Comparison of ENCODE assay signal across 8 cellular contexts in the genomic region with DNA sequence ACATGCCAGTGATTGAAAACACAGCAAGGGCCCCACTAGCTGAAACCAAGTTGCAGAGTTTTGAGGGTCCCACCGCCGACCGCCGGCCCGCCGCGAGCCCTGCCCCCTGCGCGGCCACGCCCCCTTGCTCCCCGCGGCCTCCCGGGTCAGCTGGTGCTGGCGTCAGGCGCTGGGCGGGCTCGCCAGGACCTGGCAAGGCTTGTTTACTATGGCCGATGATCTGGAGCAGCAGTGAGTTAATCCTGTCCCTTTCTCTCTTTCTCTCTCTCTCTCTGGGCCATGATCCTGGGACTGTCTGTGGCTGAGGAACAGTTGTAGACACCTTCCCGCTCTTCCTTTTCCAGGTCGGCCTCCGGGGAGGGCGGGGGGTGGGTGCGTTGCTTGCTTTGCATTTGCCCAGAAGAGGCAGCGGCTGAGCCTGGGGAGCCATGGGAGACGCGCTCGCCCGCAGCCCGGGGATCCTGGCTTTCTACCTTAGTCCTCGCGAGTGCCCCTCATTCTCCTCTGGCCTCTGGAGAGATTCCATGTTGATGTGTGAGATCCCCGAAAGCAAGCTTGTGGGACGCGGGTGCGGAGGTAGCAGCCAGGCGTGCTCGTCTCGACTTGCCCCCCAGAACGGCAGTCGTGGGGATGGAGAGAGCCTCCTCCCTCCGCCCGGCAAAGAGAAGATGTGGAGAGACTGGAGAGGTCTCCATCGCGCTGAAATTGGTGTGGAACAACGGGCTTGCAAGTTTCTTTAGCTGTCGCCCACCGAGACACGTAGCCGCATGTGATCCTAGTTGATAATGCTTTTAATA. TPM values are rescaled to one million over a fixed set of nuclear protein-coding genes. Genes with fewer than 3 reads are reported as not detected.
DNase-seq lines count a peak whose midpoint lies in the region; ATAC-seq and TF ChIP-seq lines count a peak whose summit lies in the region.

A gene with protein sequence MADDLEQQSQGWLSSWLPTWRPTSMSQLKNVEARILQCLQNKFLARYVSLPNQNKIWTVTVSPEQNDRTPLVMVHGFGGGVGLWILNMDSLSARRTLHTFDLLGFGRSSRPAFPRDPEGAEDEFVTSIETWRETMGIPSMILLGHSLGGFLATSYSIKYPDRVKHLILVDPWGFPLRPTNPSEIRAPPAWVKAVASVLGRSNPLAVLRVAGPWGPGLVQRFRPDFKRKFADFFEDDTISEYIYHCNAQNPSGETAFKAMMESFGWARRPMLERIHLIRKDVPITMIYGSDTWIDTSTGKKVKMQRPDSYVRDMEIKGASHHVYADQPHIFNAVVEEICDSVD (plus strand): TSS at position 202 of the 797 bp plus-strand sequence. CDS start 7 bp downstream, at position 209.

- H3K4me1 ChIP-seq in A673 (ENCODE audit: insufficient read depth, low read length, poor library complexity, severe bottlenecking) (peaks cover 6% of the 10 kb centered on the region), endodermal cell (ENCODE audit: control insufficient read depth, insufficient read depth, low read length) (peaks cover 30% of the 10 kb centered on the region)

- H3K27ac ChIP-seq in A673 (ENCODE audit: low read depth, low read length, poor library complexity, severe bottlenecking) (peak within 1 kb of the TSS; percentile 66), endodermal cell (ENCODE audit: low read depth, low read length) (no peak within 1 kb of the TSS)

- H3K36me3 ChIP-seq in A673 (ENCODE audit: insufficient read depth, low read length, poor library complexity, severe bottlenecking), result peaks cover 10% of the 10 kb centered on the region
- peaks cover 25% of the 10 kb centered on the region for H3K36me3 ChIP-seq in endodermal cell (ENCODE audit: control insufficient read depth, insufficient read depth, low read length)

- peak within 1 kb of the TSS; percentile 82 for H3K9ac ChIP-seq in endodermal cell (ENCODE audit: extremely low read depth, low read length, poor library complexity, severe bottlenecking)

- H3K4me3 Mint-ChIP-seq in endodermal cell (peak within 1 kb of the TSS; percentile 91), memory B cell (peak within 1 kb of the TSS; percentile 98)

- H3K27me3 Mint-ChIP-seq in endodermal cell (ENCODE audit: insufficient read depth) (no peaks in the 10 kb centered on the region), memory B cell (no peaks in the 10 kb centered on the region)

- WGBS in endodermal cell (ENCODE audit: insufficient coverage in 1 of 2, insufficient read length in 1 of 2), 2 experiments, result 0 to 1% methylated on average over 22 to 49 of the region's 49 CpGs

- H3K27me3 ChIP-seq in A673 (replicated peaks; ENCODE audit: insufficient read depth, low read depth, low read length, poor library complexity) (no peaks in the 10 kb centered on the region), endodermal cell (ENCODE audit: control insufficient read depth, insufficient read depth, low read length, poor library complexity, severe bottlenecking) (no peaks in the 10 kb centered on the region)

- BruUV-seq in A673 (replicated peaks; lab: Mats Ljungman, UMichigan), result TSS peak; percentile 51

- ATAC-seq in HG02943 (IDR thresholded peaks at IDR 0.05; ENCODE audit: low read depth, unreplicated experiment), result peak; percentile 69
- peak; percentile 93 for ATAC-seq in memory B cell (ENCODE audit: low read depth)

- no peaks in the 10 kb centered on the region for H3K9me3 Mint-ChIP-seq in endodermal cell
- H3K9me3 Mint-ChIP-seq in memory B cell, result no peaks in the 10 kb centered on the region

- intact Hi-C loops in A673 (cut with micrococcal nuclease; ENCODE audit: unreplicated experiment), result no loop called here

- H3K27ac Mint-ChIP-seq in endodermal cell (peak within 1 kb of the TSS; percentile 97), memory B cell (peak within 1 kb of the TSS; percentile 90)

- in situ Hi-C loops in GM13977 (cut with MboI; ENCODE audit: low pct_unique_long_range_greater_than_20kb, low sequenced_read_pairs, unreplicated experiment), result loop anchor here (10.0 to 25.0 kb wide), 2 partner anchors 47 to 264 kb away; a partner anchor contains a TSS

- peak within 1 kb of the TSS; percentile 69 for H3K4me3 ChIP-seq in A673 (ENCODE audit: low read depth, low read length, poor library complexity, severe bottlenecking)
- peak within 1 kb of the TSS; percentile 95 for H3K4me3 ChIP-seq in endodermal cell (ENCODE audit: low read length)

- POLR2A ChIA-PET in A673 (lab: Charles Lee; ENCODE audit: low non-redundant PET), result interaction anchor here (0.6 kb wide), 1 partner anchor 53 kb away, joined by 4 read pairs; no protein-coding TSS in a partner anchor

- H3K36me3 Mint-ChIP-seq in endodermal cell (ENCODE audit: low read depth) (peaks cover 31% of the 10 kb centered on the region), memory B cell (peaks cover 13% of the 10 kb centered on the region)

- TF ChIP-seq CTCF in A673 (conservative IDR thresholded peaks at IDR 0.05; ENCODE audit: low read depth, low read length) (no peak), GM13977 (IDR thresholded peaks at IDR 0.05; ENCODE audit: extremely low read depth, insufficient read depth, missing control alignments) (no peak), endodermal cell (conservative IDR thresholded peaks at IDR 0.05) (no peak)

- CTCF ChIA-PET in A673 (lab: Charles Lee), result interaction anchor here (0.6 to 2.0 kb wide), 2 partner anchors 9 to 334 kb away, joined by 5 to 6 read pairs; a partner anchor contains a TSS

- H3K9me3 ChIP-seq in A673 (ENCODE audit: low read depth, low read length, poor library complexity, severe bottlenecking) (no peaks in the 10 kb centered on the region), endodermal cell (ENCODE audit: control insufficient read depth, low read length) (no peaks in the 10 kb centered on the region)

- DNase-seq in A673 (ENCODE audit: low spot score) (peak; percentile 57), GM13977 (ENCODE audit: low spot score) (peak; percentile 86), NCI-H2227 treated with DMSO at 0.1 percent for 48 hours (lab: John Stamatoyannopoulos, UW) (peak; percentile 49), endodermal cell (peak; percentile 94), memory B cell (ENCODE audit: low spot score in 2 of 2) (peak; percentile 48 to 64)
- DNase-seq in activated CD8-positive, alpha-beta memory T cell treated with anti-CD3 and anti-CD28 coated beads for 48 hours (ENCODE audit: low read depth in 2 of 3, low spot score in 2 of 3), result peak; percentile 26 to 39 (median 32)
- DNase-seq in stimulated activated CD8-positive, alpha-beta memory T cell treated with anti-CD3 and anti-CD28 coated beads, Interleukin-4, amount 100 ng/mL, for 1 hour (ENCODE audit: low read depth in 2 of 2, low spot score in 1 of 2), result peak; percentile 32 to 42

- H3K4me1 Mint-ChIP-seq in endodermal cell (peaks cover 59% of the 10 kb centered on the region), memory B cell (peaks cover 27% of the 10 kb centered on the region)

RNA-seq across cellular contexts. Expression of the gene that starts here (rescaled TPM):
- total RNA-seq in A673 (2021) (36.6 and 40.7 TPM in 2 replicates), endodermal cell (10 to 100 TPM; 68.3 to 77.7 TPM)
- 18.7 TPM for polyA plus RNA-seq in endodermal cell (2013, experiment 1 of 2)
- 15.9 TPM for polyA plus RNA-seq in endodermal cell (2013, experiment 2 of 2)

Comparison
In these comparisons a context has a peak if more than half of its experiments do, and no peak if none do; other contexts are left out.
1. DNase-seq: peak in every context shown above with its lines; median percentile 94 in endodermal cell; 86 in GM13977; 57 in A673; 56 in memory B cell; 49 in NCI-H2227 treated with DMSO at 0.1 percent for 48 hours; 37 in stimulated activated CD8-positive, alpha-beta memory T cell treated with anti-CD3 and anti-CD28 coated beads, Interleukin-4, amount 100 ng/mL, for 1 hour; 32 in activated CD8-positive, alpha-beta memory T cell treated with anti-CD3 and anti-CD28 coated beads for 48 hours.